1 cellular context compared by ENCODE assay signal in genomic region chr9:128945798-128946501, GRCh38.
TF ChIP-seq lines count a peak whose summit lies in the region.

No MANE protein-coding gene starts in this region.

TF ChIP-seq in GM23338, 12 proteins besides CTCF, POLR2A, EP300 and RAD21 (continued from another document):
- TF ChIP-seq ZNF462 (CRISPR knock-in tag; IDR thresholded peaks at IDR 0.05): no peak
- no peak for TF ChIP-seq JUNB (IDR thresholded peaks at IDR 0.05; ENCODE audit: unreplicated experiment)
- TF ChIP-seq ZNF114 (CRISPR knock-in tag; IDR thresholded peaks at IDR 0.05): no peak
- no peak for TF ChIP-seq EZH2phosphoT487 (IDR thresholded peaks at IDR 0.05; ENCODE audit: unreplicated experiment)
- TF ChIP-seq, protein P1, sequence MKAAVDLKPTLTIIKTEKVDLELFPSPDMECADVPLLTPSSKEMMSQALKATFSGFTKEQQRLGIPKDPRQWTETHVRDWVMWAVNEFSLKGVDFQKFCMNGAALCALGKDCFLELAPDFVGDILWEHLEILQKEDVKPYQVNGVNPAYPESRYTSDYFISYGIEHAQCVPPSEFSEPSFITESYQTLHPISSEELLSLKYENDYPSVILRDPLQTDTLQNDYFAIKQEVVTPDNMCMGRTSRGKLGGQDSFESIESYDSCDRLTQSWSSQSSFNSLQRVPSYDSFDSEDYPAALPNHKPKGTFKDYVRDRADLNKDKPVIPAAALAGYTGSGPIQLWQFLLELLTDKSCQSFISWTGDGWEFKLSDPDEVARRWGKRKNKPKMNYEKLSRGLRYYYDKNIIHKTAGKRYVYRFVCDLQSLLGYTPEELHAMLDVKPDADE (IDR thresholded peaks at IDR 0.05): no peak
